ENCODE assay signal across 15 cellular contexts in genomic region chr17:73588291-73589095, GRCh38. TPM values are rescaled to one million over a fixed set of nuclear protein-coding genes. Genes with fewer than 3 reads are reported as not detected.
DNase-seq lines count a peak whose midpoint lies in the region; ATAC-seq and TF ChIP-seq lines count a peak whose summit lies in the region.
"Had no signal": no experiment of that assay in that cellular context is flagged by ENCODE, and none has a peak within 500 bp of the region (broad histone marks: within the 10 kb centered on the region; RNA-seq: fewer than 3 reads in every experiment).

No MANE protein-coding gene starts in this region.

- H3K27me3 Mint-ChIP-seq in T-cell (no peaks in the 10 kb centered on the region), naive B cell (no peaks in the 10 kb centered on the region), progenitor cell of endocrine pancreas (peaks cover 55% of the 10 kb centered on the region)

- H3K36me3 Mint-ChIP-seq in T-cell = no peaks in the 10 kb centered on the region
- H3K36me3 Mint-ChIP-seq in naive B cell = no peaks in the 10 kb centered on the region
- H3K36me3 Mint-ChIP-seq in progenitor cell of endocrine pancreas (ENCODE audit: insufficient read depth) = no peaks in the 10 kb centered on the region
- H3K36me3 Mint-ChIP-seq: CD14-positive monocyte had no signal

- no peak overlapping the region for H3K4me3 Mint-ChIP-seq in T-cell
- peak overlapping the region; percentile 10 to 93 (median 75) for H3K4me3 Mint-ChIP-seq in naive B cell
- no peak overlapping the region for H3K4me3 Mint-ChIP-seq in progenitor cell of endocrine pancreas (ENCODE audit: low read depth)
- H3K4me3 Mint-ChIP-seq: activated naive CD4-positive, alpha-beta T cell treated with anti-CD3 and anti-CD28 coated beads for 36 hours; CD14-positive monocyte; T-helper 2 cell treated with Interferon-gamma antibody and Interleukin-4, amounts not matched to agents 5 μg/mL and 100 μg/mL, for 36 hours had no signal

- POLR2A ChIA-PET in T-cell (lab: Charles Lee) = interaction anchor here in 1 of 2 donors (0.7 kb wide), 1 partner anchor 430 kb away, joined by 4 read pairs; no protein-coding TSS in a partner anchor

- H3K4me1 Mint-ChIP-seq in T-cell = peaks cover 72 to 74% (median 73%) of the 10 kb centered on the region in 3 donors
- peaks cover 76 to 92% (median 89%) of the 10 kb centered on the region in 3 donors for H3K4me1 Mint-ChIP-seq in naive B cell
- H3K4me1 Mint-ChIP-seq in progenitor cell of endocrine pancreas (ENCODE audit: low read depth) = peaks cover 4% of the 10 kb centered on the region

- CTCF ChIA-PET in T-cell (lab: Charles Lee) = interaction anchor here (0.6 to 0.7 kb wide), 2 partner anchors 31 to 614 kb away, joined by 3 to 8 read pairs; no protein-coding TSS in a partner anchor

- DNase-seq in NCI-H1417 (lab: John Stamatoyannopoulos, UW) (peak; percentile 69 to 87 (median 87)), NCI-H1417 treated with DMSO at 0.1 percent for 48 hours (lab: John Stamatoyannopoulos, UW) (no peak), NAMALWA (ENCODE audit: low spot score) (peak; percentile 22), T-cell (no peak), naive B cell (peak; percentile 15), NCI-H1092 (lab: John Stamatoyannopoulos, UW) (no peak), NCI-H1105 (lab: John Stamatoyannopoulos, UW) (no peak), progenitor cell of endocrine pancreas (ENCODE audit: low spot score, unreplicated experiment) (no peak)
- DNase-seq: activated naive CD4-positive, alpha-beta T cell treated with anti-CD3 and anti-CD28 coated beads for 36 hours; body of pancreas; GDM1; H7; NCI-H1930 had no signal

- H3K9me3 Mint-ChIP-seq in T-cell = no peaks in the 10 kb centered on the region
- no peaks in the 10 kb centered on the region for H3K9me3 Mint-ChIP-seq in naive B cell
- no peaks in the 10 kb centered on the region for H3K9me3 Mint-ChIP-seq in progenitor cell of endocrine pancreas (ENCODE audit: low read depth)
- H3K9me3 Mint-ChIP-seq: activated naive CD4-positive, alpha-beta T cell treated with anti-CD3 and anti-CD28 coated beads for 36 hours; CD14-positive monocyte; T-helper 2 cell treated with Interferon-gamma antibody and Interleukin-4, amounts not matched to agents 5 μg/mL and 100 μg/mL, for 36 hours had no signal

- ATAC-seq in T-cell (replicated peaks in 1 of 4) (no peak), naive B cell (ENCODE audit: low read depth in 2 of 2) (no peak)
- ATAC-seq: body of pancreas had no signal

- peak overlapping the region; percentile 87 to 95 for H3K27ac Mint-ChIP-seq in T-cell
- H3K27ac Mint-ChIP-seq in naive B cell = peak overlapping the region; percentile 86 to 99 (median 94)
- H3K27ac Mint-ChIP-seq in progenitor cell of endocrine pancreas = no peak overlapping the region
- H3K27ac Mint-ChIP-seq: activated naive CD4-positive, alpha-beta T cell treated with anti-CD3 and anti-CD28 coated beads for 36 hours had no signal

- no peak for TF ChIP-seq CTCF in progenitor cell of endocrine pancreas (IDR thresholded peaks at IDR 0.05; ENCODE audit: unreplicated experiment)

RNA-seq across cellular contexts. Expression of gene SDK2, which starts 55.8 kb away (rescaled TPM):
- 1 to 10 TPM; 2.9 to 8.3 (median 4.8) TPM for total RNA-seq in T-cell
- 1 to 10 TPM in 5 of 6 donors, under 1 TPM in 1; 0.10 to 6.3 (median 1.6) TPM for polyA plus RNA-seq in naive B cell (ENCODE audit: low read depth in 6 of 6)
- total RNA-seq in progenitor cell of endocrine pancreas = 6.7 and 7.1 TPM in 2 replicates
- polyA plus RNA-seq: CD14-positive monocyte had no signal

Comparison
In these comparisons a context has a peak if more than half of its experiments do, and no peak if none do; other contexts are left out.
1. DNase-seq: peak in NCI-H1417 (3 of 3), NAMALWA (single experiment) and naive B cell (single experiment); none in NCI-H1417 treated with DMSO at 0.1 percent for 48 hours (single experiment), T-cell (0 of 34), NCI-H1092 (single experiment), NCI-H1105 (single experiment) and progenitor cell of endocrine pancreas (single experiment).
2. H3K4me3 Mint-ChIP-seq: peak in naive B cell (8 of 8); none in T-cell (0 of 3) and progenitor cell of endocrine pancreas (single experiment).